8 cellular contexts compared by ENCODE assay signal in genomic region chr15:34241376-34242350, GRCh38. TPM values are rescaled to one million over a fixed set of nuclear protein-coding genes. Genes with fewer than 3 reads are reported as not detected.
DNase-seq lines count a peak whose midpoint lies in the region; ATAC-seq lines count a peak whose summit lies in the region.

No MANE protein-coding gene starts in this region.

- CTCF ChIA-PET in CD8-positive, alpha-beta memory T cell (lab: Charles Lee), result interaction anchor here (0.7 to 4.4 kb wide), 14 partner anchors 8 to 346 kb away, joined by 3 to 59 read pairs (median 4); partner anchors contain the start of genes GOLGA8B, KATNBL1, LPCAT4 and NOP10

- H3K9me3 Mint-ChIP-seq in CD8-positive, alpha-beta memory T cell, result no peaks in the 10 kb centered on the region
- H3K9me3 Mint-ChIP-seq in activated naive CD4-positive, alpha-beta T cell treated with anti-CD3 and anti-CD28 coated beads, Interleukin-2, amount 50 U/mL, for 24 hours, result no peaks in the 10 kb centered on the region

- no peaks in the 10 kb centered on the region for H3K4me1 ChIP-seq in CD8-positive, alpha-beta memory T cell (ENCODE audit: insufficient read depth, low read length)

- H3K27ac Mint-ChIP-seq in CD8-positive, alpha-beta memory T cell, result peak overlapping the region in 2 of 8 donors; percentile 2 to 5
- peak overlapping the region; percentile 55 for H3K27ac Mint-ChIP-seq in activated naive CD4-positive, alpha-beta T cell treated with anti-CD3 and anti-CD28 coated beads, Interleukin-2, amount 50 U/mL, for 24 hours

- H3K4me1 Mint-ChIP-seq in CD8-positive, alpha-beta memory T cell, result peaks cover 0 to 2% (median 0%) of the 10 kb centered on the region in 3 donors
- H3K4me1 Mint-ChIP-seq in activated naive CD4-positive, alpha-beta T cell treated with anti-CD3 and anti-CD28 coated beads, Interleukin-2, amount 50 U/mL, for 24 hours, result peaks cover 29% of the 10 kb centered on the region

- no peaks in the 10 kb centered on the region for H3K9me3 ChIP-seq in CD8-positive, alpha-beta memory T cell (ENCODE audit: low read length)

- no peaks in the 10 kb centered on the region for H3K27me3 ChIP-seq in CD8-positive, alpha-beta memory T cell (ENCODE audit: insufficient read depth, low read length, poor library complexity, severe bottlenecking)

- no peak overlapping the region for H3K4me3 ChIP-seq in CD8-positive, alpha-beta memory T cell (ENCODE audit: low read length)

- H3K36me3 Mint-ChIP-seq in CD8-positive, alpha-beta memory T cell, result peaks cover 0 to 76% (median 20%) of the 10 kb centered on the region in 3 donors
- peaks cover 13% of the 10 kb centered on the region for H3K36me3 Mint-ChIP-seq in activated naive CD4-positive, alpha-beta T cell treated with anti-CD3 and anti-CD28 coated beads, Interleukin-2, amount 50 U/mL, for 24 hours

- peak; percentile 61 for ATAC-seq in GM18520 (IDR thresholded peaks at IDR 0.05; ENCODE audit: unreplicated experiment)
- peak; percentile 52 for ATAC-seq in left ventricle myocardium superior

- H3K36me3 ChIP-seq in CD8-positive, alpha-beta memory T cell (ENCODE audit: insufficient read depth, low read length), result peaks cover 22% of the 10 kb centered on the region

- intact Hi-C loops in left ventricle myocardium superior (cut with micrococcal nuclease), result loop anchor here (10.0 kb wide), 1 partner anchor 103 kb away; the partner anchor contains the start of genes NOP10 and NUTM1

- no peak overlapping the region for H3K27ac ChIP-seq in CD8-positive, alpha-beta memory T cell (ENCODE audit: low read depth, low read length)

- H3K27me3 Mint-ChIP-seq in CD8-positive, alpha-beta memory T cell, result no peaks in the 10 kb centered on the region
- H3K27me3 Mint-ChIP-seq in activated naive CD4-positive, alpha-beta T cell treated with anti-CD3 and anti-CD28 coated beads, Interleukin-2, amount 50 U/mL, for 24 hours, result no peaks in the 10 kb centered on the region

- POLR2A ChIA-PET in CD8-positive, alpha-beta memory T cell (lab: Charles Lee), result interaction anchor here (0.6 kb wide), 1 partner anchor 126 kb away, joined by 3 read pairs; no protein-coding TSS in a partner anchor

- peak in 3 of 5 donors; percentile 35 to 51 (median 45) for DNase-seq in CD8-positive, alpha-beta memory T cell
- DNase-seq in MV-4-11 (lab: John Stamatoyannopoulos, UW), result peak; percentile 32
- no peak for DNase-seq in left ventricle myocardium superior
- peak; percentile 3 for DNase-seq in smooth muscle cell of the brain vasculature (ENCODE audit: low read depth, low spot score)
- DNase-seq in NCI-H2029 (lab: John Stamatoyannopoulos, UW), result no peak
- no peak for DNase-seq in DMS79 (lab: John Stamatoyannopoulos, UW)

- no peak overlapping the region for H3K4me3 Mint-ChIP-seq in CD8-positive, alpha-beta memory T cell
- peak overlapping the region; percentile 33 for H3K4me3 Mint-ChIP-seq in activated naive CD4-positive, alpha-beta T cell treated with anti-CD3 and anti-CD28 coated beads, Interleukin-2, amount 50 U/mL, for 24 hours

RNA-seq across cellular contexts. Expression of gene EMC4, which starts 16.8 kb away (rescaled TPM):
- total RNA-seq in CD8-positive, alpha-beta memory T cell, result 100 to 1,000 TPM; 115 TPM
- polyA plus RNA-seq in CD8-positive, alpha-beta memory T cell, result 199 TPM
- 82.6 TPM for total RNA-seq in left ventricle myocardium superior

RNA-seq across cellular contexts. Expression of gene KATNBL1, which starts 31.8 kb away (rescaled TPM):
- total RNA-seq in CD8-positive, alpha-beta memory T cell, result 10 to 100 TPM; 42.2 to 43.8 TPM
- polyA plus RNA-seq in CD8-positive, alpha-beta memory T cell, result 29.0 TPM
- total RNA-seq in left ventricle myocardium superior, result 15.3 TPM

Comparison
In these comparisons a context has a peak if more than half of its experiments do, and no peak if none do; other contexts are left out.
1. DNase-seq: peak in CD8-positive, alpha-beta memory T cell (3 of 5), MV-4-11 (single experiment) and smooth muscle cell of the brain vasculature (single experiment); none in left ventricle myocardium superior (single experiment), NCI-H2029 (single experiment) and DMS79 (single experiment).